19 cellular contexts compared by ENCODE assay signal in the genomic region with DNA sequence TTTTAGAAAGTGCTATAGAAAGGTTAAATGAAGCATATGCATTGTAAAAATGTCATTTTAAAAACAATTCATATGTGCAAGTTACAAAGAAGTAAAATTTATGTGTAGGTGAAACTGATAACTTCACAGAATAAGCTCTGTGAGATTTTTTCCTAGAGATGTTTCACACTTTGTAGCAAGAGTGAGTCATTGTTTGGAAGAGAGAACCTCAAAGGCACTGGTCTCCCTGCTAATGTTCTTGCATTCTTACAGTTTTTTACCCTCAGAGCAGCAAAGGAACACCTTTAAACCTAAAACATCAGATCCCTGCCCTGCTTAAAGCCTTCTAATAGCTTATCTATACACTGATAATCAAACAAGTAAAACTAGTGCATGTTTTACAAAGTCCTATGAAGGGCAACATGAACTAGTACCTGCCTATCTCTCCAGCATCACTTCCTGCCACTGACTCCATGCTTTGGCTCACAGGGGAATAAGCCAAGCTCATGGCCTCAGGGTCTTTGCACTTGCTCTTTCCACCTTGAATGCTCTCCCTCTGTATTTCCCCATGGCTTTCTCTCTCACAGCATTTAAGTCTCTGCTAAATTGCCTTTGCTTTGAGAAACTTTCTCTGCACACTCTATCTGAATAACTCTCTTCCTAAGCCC.
"Had no signal": no experiment of that assay in that cellular context is flagged by ENCODE, and none has a peak within 500 bp of the region (broad histone marks: within the 10 kb centered on the region; RNA-seq: fewer than 3 reads in every experiment).

No MANE protein-coding gene starts in this region.

- H3K27me3 Mint-ChIP-seq: activated CD4-positive, alpha-beta memory T cell treated with anti-CD3 and anti-CD28 coated beads, Interleukin-2, amount 10 ng/mL, durations not matched to agents 7 days and 5 days had no signal

- H3K27me3 ChIP-seq: ascending aorta, cardiac muscle cell, stomach, upper lobe of right lung had no signal

- ATAC-seq: right cardiac atrium, upper lobe of right lung had no signal

- H3K4me2 ChIP-seq: SK-N-SH had no signal

- H3K4me3 ChIP-seq: ascending aorta, cardiac muscle cell, esophagus muscularis mucosa, stomach, thoracic aorta, upper lobe of right lung had no signal

- H3K9ac ChIP-seq: SK-N-SH had no signal

- H3K27ac Mint-ChIP-seq: activated CD4-positive, alpha-beta memory T cell treated with anti-CD3 and anti-CD28 coated beads, Interleukin-2, amount 10 ng/mL, durations not matched to agents 7 days and 5 days; nephron; progenitor cell of endocrine pancreas had no signal

- H3K27ac ChIP-seq: ascending aorta, cardiac muscle cell, esophagus muscularis mucosa, stomach, thoracic aorta, upper lobe of right lung had no signal

- H3K4me1 ChIP-seq: ascending aorta, esophagus muscularis mucosa, stomach, upper lobe of right lung had no signal

- DNase-seq: activated CD4-positive, alpha-beta memory T cell treated with anti-CD3 and anti-CD28 coated beads, Interleukin-2, amount 10 ng/mL, durations not matched to agents 7 days and 5 days; activated CD4-positive, CD25-positive, alpha-beta regulatory T cell treated with anti-CD3 and anti-CD28 coated beads, Interleukin-2, amount 50 U/mL, for 72 hours; activated effector memory CD4-positive, alpha-beta T cell treated with anti-CD3 and anti-CD28 coated beads, Interleukin-2, amount 50 U/mL, for 16 hours; hippocampal formation; right cardiac atrium; Right ventricle myocardium superior; SK-N-SH; small intestine; stimulated activated CD4-positive, alpha-beta T cell treated with anti-CD3 and anti-CD28 coated beads, Interleukin-4, amount 100 ng/mL, for 24 hours; stomach; T-helper 1 cell; T1000; upper lobe of right lung had no signal

- H3K4me3 Mint-ChIP-seq: activated CD4-positive, alpha-beta memory T cell treated with anti-CD3 and anti-CD28 coated beads, Interleukin-2, amount 10 ng/mL, durations not matched to agents 7 days and 5 days; nephron had no signal

- H3K36me3 ChIP-seq: ascending aorta, cardiac muscle cell, esophagus muscularis mucosa, stomach, thoracic aorta, upper lobe of right lung had no signal

- H3K9me3 ChIP-seq: ascending aorta, SK-N-SH, upper lobe of right lung had no signal

- H3K4me1 Mint-ChIP-seq: nephron had no signal
